17 cellular contexts compared by ENCODE assay signal in the genomic region with DNA sequence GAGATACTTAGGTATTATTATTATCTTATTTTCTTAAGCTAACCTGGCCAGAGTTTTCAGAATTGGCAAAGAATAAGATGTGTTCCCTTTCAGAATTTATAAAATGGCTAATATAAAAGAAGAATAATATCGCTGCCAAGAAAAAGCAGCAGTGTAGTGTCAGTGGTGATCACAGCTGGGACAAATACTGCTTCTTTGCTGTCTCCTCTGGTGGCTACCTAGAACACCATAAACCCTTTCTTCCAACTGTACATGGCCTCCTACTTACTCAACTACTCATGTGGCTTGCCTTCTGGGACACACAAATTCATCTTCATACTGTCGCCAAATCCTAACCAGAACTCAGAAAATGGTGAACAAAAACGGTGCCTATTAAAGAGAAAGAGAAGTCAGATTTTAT.
DNase-seq lines count a peak whose midpoint lies in the region; ATAC-seq and TF ChIP-seq lines count a peak whose summit lies in the region.
"Had no signal": no experiment of that assay in that cellular context is flagged by ENCODE, and none has a peak within 500 bp of the region (broad histone marks: within the 10 kb centered on the region; RNA-seq: fewer than 3 reads in every experiment).

No MANE protein-coding gene starts in this region.

- H3F3A ChIP-seq in smooth muscle cell (ENCODE audit: low read depth), result peaks cover 8% of the 10 kb centered on the region

- H3K36me3 ChIP-seq in HEK293 (ENCODE audit: control insufficient read depth in 2 of 2, insufficient read depth in 1 of 2, low read length in 2 of 2) (no peaks in the 10 kb centered on the region), smooth muscle cell (ENCODE audit: low read depth) (no peaks in the 10 kb centered on the region), spleen (peaks cover 0 to 15% (median 0%) of the 10 kb centered on the region in 6 donors)
- H3K36me3 ChIP-seq: MG63 had no signal

- CTCF ChIA-PET in HEK293 (lab: Yijun Ruan, JAX), result interaction anchor here (0.5 to 1.4 kb wide), 3 partner anchors 9 to 104 kb away, joined by 3 read pairs; no protein-coding TSS in a partner anchor
- CTCF ChIA-PET in WTC11 (lab: Charles Lee), result interaction anchor here (0.9 to 1.4 kb wide), 2 partner anchors 32 to 151 kb away, joined by 4 to 6 read pairs; no protein-coding TSS in a partner anchor

- DNase-seq in WTC11 (ENCODE audit: low spot score) (no peak), mesothelial cell of epicardium (ENCODE audit: low spot score in 2 of 2, unreplicated experiment in 2 of 2) (no peak), smooth muscle cell (lab: John Stamatoyannopoulos, UW; ENCODE audit: unreplicated experiment) (no peak), spleen (no peak), Ammon's horn (ENCODE audit: low spot score) (no peak)
- DNase-seq: CD4-positive, alpha-beta memory T cell; H9; MG63; NCI-H1417; NCI-H1694 treated with DMSO at 0.1 percent for 48 hours; NCI-H446; NCI-H526; SHP77 had no signal

- no peak overlapping the region for H3K9ac ChIP-seq in smooth muscle cell (ENCODE audit: low read depth)
- H3K9ac ChIP-seq: BLaER1 treated with 17β-estradiol and CSF1 and Interleukin-3, amounts not matched to agents 10 nM and 100 nM had no signal

- 88% methylated on average over 3 of the region's 3 CpGs for WGBS in smooth muscle cell (ENCODE audit: low lambda C conversion rate)
- WGBS in spleen, 5 donors, result 95 to 98% (median 96%) methylated on average over 3 of the region's 3 CpGs

- TF ChIP-seq CTCF in HEK293 (tag by site-specific recombination; IDR thresholded peaks at IDR 0.05) (no peak), WTC11 (IDR thresholded peaks at IDR 0.05) (no peak), mesothelial cell of epicardium (IDR thresholded peaks at IDR 0.05; ENCODE audit: unreplicated experiment) (no peak), smooth muscle cell (IDR thresholded peaks at IDR 0.05; ENCODE audit: borderline replicate concordance, insufficient read depth, poor library complexity, severe bottlenecking) (no peak), spleen (IDR thresholded peaks at IDR 0.05 in 8 of 11, conservative IDR thresholded peaks at IDR 0.05 in 3 of 11) (no peak)

- no peak overlapping the region for H3K27ac ChIP-seq in HEK293 (ENCODE audit: extremely low read depth, low read depth, low read length)
- H3K27ac ChIP-seq in smooth muscle cell (ENCODE audit: low read depth), result peak overlapping the region; percentile 47
- H3K27ac ChIP-seq in spleen, result no peak overlapping the region
- H3K27ac ChIP-seq: BLaER1 treated with 17β-estradiol and CSF1 and Interleukin-3, amounts not matched to agents 10 nM and 100 nM; SK-N-MC had no signal

- H3K4me3 Mint-ChIP-seq in WTC11, result no peak overlapping the region
- H3K4me3 Mint-ChIP-seq in mesothelial cell of epicardium, result no peak overlapping the region
- H3K4me3 Mint-ChIP-seq: H9 had no signal

- no peak for TF ChIP-seq POLR2A in spleen (IDR thresholded peaks at IDR 0.05)

- H3K9me3 ChIP-seq in HEK293 (ENCODE audit: control insufficient read depth, insufficient read depth, low read depth, low read length), result no peaks in the 10 kb centered on the region
- no peaks in the 10 kb centered on the region for H3K9me3 ChIP-seq in smooth muscle cell (replicated peaks; ENCODE audit: low read depth)
- H3K9me3 ChIP-seq in spleen, result no peaks in the 10 kb centered on the region
- H3K9me3 ChIP-seq: BLaER1 treated with 17β-estradiol and CSF1 and Interleukin-3, amounts not matched to agents 10 nM and 100 nM; MG63 had no signal

- H3K27me3 Mint-ChIP-seq in WTC11 (ENCODE audit: low read depth), result no peaks in the 10 kb centered on the region
- H3K27me3 Mint-ChIP-seq in mesothelial cell of epicardium (ENCODE audit: low read depth), result no peaks in the 10 kb centered on the region
- H3K27me3 Mint-ChIP-seq: CD4-positive, alpha-beta memory T cell had no signal

- H3K79me2 ChIP-seq in smooth muscle cell (ENCODE audit: low read depth), result peaks cover 86% of the 10 kb centered on the region

- peaks cover 100% of the 10 kb centered on the region for H4K20me1 ChIP-seq in smooth muscle cell (ENCODE audit: low read depth)

- H3K27me3 ChIP-seq in smooth muscle cell (ENCODE audit: low read depth) (no peaks in the 10 kb centered on the region), spleen (replicated peaks in 1 of 7) (no peaks in the 10 kb centered on the region)
- H3K27me3 ChIP-seq: BLaER1 treated with 17β-estradiol and CSF1 and Interleukin-3, amounts not matched to agents 10 nM and 100 nM; MG63 had no signal

- H3K4me2 ChIP-seq in smooth muscle cell, result no peak overlapping the region
- H3K4me2 ChIP-seq: BLaER1 treated with 17β-estradiol and CSF1 and Interleukin-3, amounts not matched to agents 10 nM and 100 nM had no signal

- ATAC-seq in WTC11 (no peak), HG02798 (IDR thresholded peaks at IDR 0.05; ENCODE audit: poor library complexity, unreplicated experiment) (no peak)

- no peaks in the 10 kb centered on the region for H3K36me3 Mint-ChIP-seq in WTC11
- no peaks in the 10 kb centered on the region for H3K36me3 Mint-ChIP-seq in mesothelial cell of epicardium

- intact Hi-C loops in spleen (cut with DNase I; ENCODE audit: low total_unique reads), result no loop called here

- no peak overlapping the region for H2AFZ ChIP-seq in smooth muscle cell (ENCODE audit: low read depth)

- H3K4me3 ChIP-seq in HEK293 (ENCODE audit: low read depth, low read length) (no peak overlapping the region), smooth muscle cell (no peak overlapping the region), spleen (no peak overlapping the region)
- H3K4me3 ChIP-seq: BLaER1 treated with 17β-estradiol and CSF1 and Interleukin-3, amounts not matched to agents 10 nM and 100 nM; MG63; SK-N-MC had no signal

- no peaks in the 10 kb centered on the region for H3K9me3 Mint-ChIP-seq in WTC11
- H3K9me3 Mint-ChIP-seq in mesothelial cell of epicardium, result no peaks in the 10 kb centered on the region
- H3K9me3 Mint-ChIP-seq: CD4-positive, alpha-beta memory T cell; H9 had no signal

- H3K27ac Mint-ChIP-seq in WTC11, result peak overlapping the region; percentile 20
- peak overlapping the region; percentile 15 for H3K27ac Mint-ChIP-seq in mesothelial cell of epicardium

- POLR2A ChIA-PET in HEK293 (lab: Yijun Ruan, JAX), result interaction anchor here (0.7 kb wide), 1 partner anchor 123 kb away, joined by 10 read pairs; no protein-coding TSS in a partner anchor
- POLR2A ChIA-PET in WTC11 (lab: Charles Lee), result no interaction called here

- peaks cover 57% of the 10 kb centered on the region for H3K4me1 Mint-ChIP-seq in WTC11
- peaks cover 31% of the 10 kb centered on the region for H3K4me1 Mint-ChIP-seq in mesothelial cell of epicardium

- H3K4me1 ChIP-seq in HEK293 (ENCODE audit: control insufficient read depth, insufficient read depth, low read length), result peaks cover 18% of the 10 kb centered on the region
- H3K4me1 ChIP-seq in smooth muscle cell (ENCODE audit: low read depth), result peaks cover 30% of the 10 kb centered on the region
- H3K4me1 ChIP-seq in spleen, result peaks cover 0 to 97% (median 19%) of the 10 kb centered on the region in 6 donors

TF ChIP-seq in HEK293, 187 proteins besides CTCF, POLR2A, EP300 and RAD21:
- TF ChIP-seq ZNF610 (tag by site-specific recombination; IDR thresholded peaks at IDR 0.05; ENCODE audit: borderline replicate concordance), result no peak
- peak; percentile 62 for TF ChIP-seq ZNF157 (tag by site-specific recombination; IDR thresholded peaks at IDR 0.05)

TF ChIP-seq in WTC11, 78 proteins besides CTCF, POLR2A, EP300 and RAD21 (continues in another document):
- TF ChIP-seq RELA (CRISPR knock-in tag; IDR thresholded peaks at IDR 0.05; ENCODE audit: borderline replicate concordance) (no peak), NR2C2 (CRISPR knock-in tag; IDR thresholded peaks at IDR 0.05) (no peak)
- TF ChIP-seq, protein P1, sequence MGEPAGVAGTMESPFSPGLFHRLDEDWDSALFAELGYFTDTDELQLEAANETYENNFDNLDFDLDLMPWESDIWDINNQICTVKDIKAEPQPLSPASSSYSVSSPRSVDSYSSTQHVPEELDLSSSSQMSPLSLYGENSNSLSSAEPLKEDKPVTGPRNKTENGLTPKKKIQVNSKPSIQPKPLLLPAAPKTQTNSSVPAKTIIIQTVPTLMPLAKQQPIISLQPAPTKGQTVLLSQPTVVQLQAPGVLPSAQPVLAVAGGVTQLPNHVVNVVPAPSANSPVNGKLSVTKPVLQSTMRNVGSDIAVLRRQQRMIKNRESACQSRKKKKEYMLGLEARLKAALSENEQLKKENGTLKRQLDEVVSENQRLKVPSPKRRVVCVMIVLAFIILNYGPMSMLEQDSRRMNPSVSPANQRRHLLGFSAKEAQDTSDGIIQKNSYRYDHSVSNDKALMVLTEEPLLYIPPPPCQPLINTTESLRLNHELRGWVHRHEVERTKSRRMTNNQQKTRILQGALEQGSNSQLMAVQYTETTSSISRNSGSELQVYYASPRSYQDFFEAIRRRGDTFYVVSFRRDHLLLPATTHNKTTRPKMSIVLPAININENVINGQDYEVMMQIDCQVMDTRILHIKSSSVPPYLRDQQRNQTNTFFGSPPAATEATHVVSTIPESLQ (CRISPR knock-in tag; IDR thresholded peaks at IDR 0.05), result no peak
- TF ChIP-seq, protein P2, sequence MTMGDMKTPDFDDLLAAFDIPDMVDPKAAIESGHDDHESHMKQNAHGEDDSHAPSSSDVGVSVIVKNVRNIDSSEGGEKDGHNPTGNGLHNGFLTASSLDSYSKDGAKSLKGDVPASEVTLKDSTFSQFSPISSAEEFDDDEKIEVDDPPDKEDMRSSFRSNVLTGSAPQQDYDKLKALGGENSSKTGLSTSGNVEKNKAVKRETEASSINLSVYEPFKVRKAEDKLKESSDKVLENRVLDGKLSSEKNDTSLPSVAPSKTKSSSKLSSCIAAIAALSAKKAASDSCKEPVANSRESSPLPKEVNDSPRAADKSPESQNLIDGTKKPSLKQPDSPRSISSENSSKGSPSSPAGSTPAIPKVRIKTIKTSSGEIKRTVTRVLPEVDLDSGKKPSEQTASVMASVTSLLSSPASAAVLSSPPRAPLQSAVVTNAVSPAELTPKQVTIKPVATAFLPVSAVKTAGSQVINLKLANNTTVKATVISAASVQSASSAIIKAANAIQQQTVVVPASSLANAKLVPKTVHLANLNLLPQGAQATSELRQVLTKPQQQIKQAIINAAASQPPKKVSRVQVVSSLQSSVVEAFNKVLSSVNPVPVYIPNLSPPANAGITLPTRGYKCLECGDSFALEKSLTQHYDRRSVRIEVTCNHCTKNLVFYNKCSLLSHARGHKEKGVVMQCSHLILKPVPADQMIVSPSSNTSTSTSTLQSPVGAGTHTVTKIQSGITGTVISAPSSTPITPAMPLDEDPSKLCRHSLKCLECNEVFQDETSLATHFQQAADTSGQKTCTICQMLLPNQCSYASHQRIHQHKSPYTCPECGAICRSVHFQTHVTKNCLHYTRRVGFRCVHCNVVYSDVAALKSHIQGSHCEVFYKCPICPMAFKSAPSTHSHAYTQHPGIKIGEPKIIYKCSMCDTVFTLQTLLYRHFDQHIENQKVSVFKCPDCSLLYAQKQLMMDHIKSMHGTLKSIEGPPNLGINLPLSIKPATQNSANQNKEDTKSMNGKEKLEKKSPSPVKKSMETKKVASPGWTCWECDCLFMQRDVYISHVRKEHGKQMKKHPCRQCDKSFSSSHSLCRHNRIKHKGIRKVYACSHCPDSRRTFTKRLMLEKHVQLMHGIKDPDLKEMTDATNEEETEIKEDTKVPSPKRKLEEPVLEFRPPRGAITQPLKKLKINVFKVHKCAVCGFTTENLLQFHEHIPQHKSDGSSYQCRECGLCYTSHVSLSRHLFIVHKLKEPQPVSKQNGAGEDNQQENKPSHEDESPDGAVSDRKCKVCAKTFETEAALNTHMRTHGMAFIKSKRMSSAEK (CRISPR knock-in tag; IDR thresholded peaks at IDR 0.05; ENCODE audit: borderline replicate concordance), result no peak
